Comparison of ENCODE assay signal across 1 cellular context in the genomic region with DNA sequence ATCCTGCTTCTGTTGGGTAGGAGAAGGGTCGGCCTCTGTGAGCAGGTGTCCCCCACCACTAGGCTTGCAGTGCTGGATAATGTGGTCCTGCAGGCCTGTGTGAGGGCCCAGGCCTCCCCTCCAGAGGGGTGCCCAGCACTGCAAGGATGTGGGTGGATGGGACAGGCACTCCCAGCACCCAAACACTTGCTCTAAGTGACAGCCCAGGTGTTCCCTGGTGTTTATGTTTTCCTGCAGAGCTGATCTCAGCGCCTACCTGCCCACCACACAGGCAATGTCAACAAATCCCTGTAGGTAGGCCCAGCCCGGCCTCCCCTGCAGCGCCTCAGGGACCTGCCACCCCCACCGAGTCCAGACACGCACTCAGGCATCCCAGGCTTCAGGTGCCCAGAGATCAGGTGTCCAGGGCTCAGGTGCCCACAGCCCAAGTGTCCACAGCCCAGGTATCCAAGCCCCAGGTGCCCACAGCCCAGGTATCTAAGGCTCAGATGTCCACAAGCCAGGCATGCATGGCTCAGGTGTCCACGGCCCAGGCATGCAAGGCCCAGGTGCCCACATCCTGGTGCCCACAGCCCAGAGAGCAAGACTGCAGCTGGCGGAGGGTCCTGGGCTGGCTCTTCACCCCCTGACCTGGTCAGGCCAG.
TF ChIP-seq lines count a peak whose summit lies in the region.

No MANE protein-coding gene starts in this region.

TF ChIP-seq in IMR-90, 13 proteins besides CTCF, POLR2A, EP300 and RAD21 (continued from another document):
- TF ChIP-seq BHLHE40 (IDR thresholded peaks at IDR 0.05; ENCODE audit: low read depth, low read length) (no peak), SMC3 (IDR thresholded peaks at IDR 0.05; ENCODE audit: low read depth, low read length) (no peak), RFX5 (IDR thresholded peaks at IDR 0.05; ENCODE audit: low read depth, low read length) (no peak), MAFK (IDR thresholded peaks at IDR 0.05; ENCODE audit: low read depth, low read length) (no peak), CEBPB (IDR thresholded peaks at IDR 0.05; ENCODE audit: low read depth, low read length) (no peak), CHD1 (IDR thresholded peaks at IDR 0.05; ENCODE audit: low read depth, low read length) (no peak)
TF ChIP-seq in IMR-90: peak in this region for 0.
